ENCODE assay signal across 9 cellular contexts in genomic region chr18:67243799-67244587, GRCh38.
DNase-seq lines count a peak whose midpoint lies in the region; ATAC-seq and TF ChIP-seq lines count a peak whose summit lies in the region.
"Had no signal": no experiment of that assay in that cellular context is flagged by ENCODE, and none has a peak within 500 bp of the region (broad histone marks: within the 10 kb centered on the region; RNA-seq: fewer than 3 reads in every experiment).

No MANE protein-coding gene starts in this region.

- H3K9me3 Mint-ChIP-seq in activated naive CD8-positive, alpha-beta T cell treated with anti-CD3 and anti-CD28 coated beads, Interleukin-2, amount 50 U/mL, for 24 hours: no peaks in the 10 kb centered on the region
- H3K9me3 Mint-ChIP-seq in natural killer cell treated with Interleukin-12 subunit alpha and Interleukin-12 subunit beta and Interleukin-15 and Interleukin-18, amount 100 ng/mL, for 72 hours: peaks cover 4% of the 10 kb centered on the region

- no peaks in the 10 kb centered on the region for H3K36me3 Mint-ChIP-seq in activated naive CD8-positive, alpha-beta T cell treated with anti-CD3 and anti-CD28 coated beads, Interleukin-2, amount 50 U/mL, for 24 hours (ENCODE audit: low read depth)
- H3K36me3 Mint-ChIP-seq in natural killer cell treated with Interleukin-12 subunit alpha and Interleukin-12 subunit beta and Interleukin-15 and Interleukin-18, amount 100 ng/mL, for 72 hours: no peaks in the 10 kb centered on the region

- ATAC-seq in HG02798 (IDR thresholded peaks at IDR 0.05; ENCODE audit: poor library complexity, unreplicated experiment): peak; percentile 71
- no peak for ATAC-seq in activated naive CD8-positive, alpha-beta T cell treated with anti-CD3 and anti-CD28 coated beads, Interleukin-2, amount 50 U/mL, for 24 hours
- no peak for ATAC-seq in natural killer cell treated with Interleukin-12 subunit alpha and Interleukin-12 subunit beta and Interleukin-15 and Interleukin-18, amount 100 ng/mL, for 72 hours
- no peak for ATAC-seq in activated CD4-positive, CD25-positive, alpha-beta regulatory T cell treated with anti-CD3 and anti-CD28 coated beads, Interleukin-2, amount 50 U/mL, for 24 hours
- no peak for ATAC-seq in esophagus mucosa
- no peak for ATAC-seq in HG03097 (IDR thresholded peaks at IDR 0.05; ENCODE audit: low FRiP score, unreplicated experiment)

- H3K27ac Mint-ChIP-seq in activated naive CD8-positive, alpha-beta T cell treated with anti-CD3 and anti-CD28 coated beads, Interleukin-2, amount 50 U/mL, for 24 hours: peak overlapping the region; percentile 75
- no peak overlapping the region for H3K27ac Mint-ChIP-seq in natural killer cell treated with Interleukin-12 subunit alpha and Interleukin-12 subunit beta and Interleukin-15 and Interleukin-18, amount 100 ng/mL, for 72 hours

- H3K27me3 Mint-ChIP-seq in activated naive CD8-positive, alpha-beta T cell treated with anti-CD3 and anti-CD28 coated beads, Interleukin-2, amount 50 U/mL, for 24 hours: no peaks in the 10 kb centered on the region
- no peaks in the 10 kb centered on the region for H3K27me3 Mint-ChIP-seq in natural killer cell treated with Interleukin-12 subunit alpha and Interleukin-12 subunit beta and Interleukin-15 and Interleukin-18, amount 100 ng/mL, for 72 hours

- peak overlapping the region; percentile 47 for H3K4me3 ChIP-seq in GM12865 (ENCODE audit: low read depth, low read length)

- peaks cover 38% of the 10 kb centered on the region for H3K4me1 Mint-ChIP-seq in activated naive CD8-positive, alpha-beta T cell treated with anti-CD3 and anti-CD28 coated beads, Interleukin-2, amount 50 U/mL, for 24 hours
- peaks cover 3 to 14% of the 10 kb centered on the region in 2 donors for H3K4me1 Mint-ChIP-seq in natural killer cell treated with Interleukin-12 subunit alpha and Interleukin-12 subunit beta and Interleukin-15 and Interleukin-18, amount 100 ng/mL, for 72 hours (ENCODE audit: low read depth in 2 of 2)

- H3K4me3 Mint-ChIP-seq in activated naive CD8-positive, alpha-beta T cell treated with anti-CD3 and anti-CD28 coated beads, Interleukin-2, amount 50 U/mL, for 24 hours: peak overlapping the region; percentile 84
- H3K4me3 Mint-ChIP-seq in natural killer cell treated with Interleukin-12 subunit alpha and Interleukin-12 subunit beta and Interleukin-15 and Interleukin-18, amount 100 ng/mL, for 72 hours: peak overlapping the region; percentile 69

- DNase-seq in GM12865 (ENCODE audit: low read depth): no peak
- DNase-seq in activated naive CD8-positive, alpha-beta T cell treated with anti-CD3 and anti-CD28 coated beads, Interleukin-2, amount 50 U/mL, for 24 hours: no peak
- DNase-seq in natural killer cell treated with Interleukin-12 subunit alpha and Interleukin-12 subunit beta and Interleukin-15 and Interleukin-18, amount 100 ng/mL, for 72 hours (ENCODE audit: low spot score): no peak
- no peak for DNase-seq in NCI-H69 (lab: John Stamatoyannopoulos, UW)
- DNase-seq: NCI-H1092 treated with DMSO at 0.1 percent for 48 hours had no signal

- TF ChIP-seq CTCF in GM12865 (IDR thresholded peaks at IDR 0.05; ENCODE audit: insufficient read depth, low read depth, low read length, missing control alignments): no peak
